17 cellular contexts compared by ENCODE assay signal in genomic region chr12:554001-554285, GRCh38.
A peak's percentile ranks its signal among the peaks of the same experiment; 100 is the strongest.
DNase-seq lines count a peak whose midpoint lies in the region; ATAC-seq, FAIRE-seq and TF ChIP-seq lines count a peak whose summit lies in the region.
"Had no signal": no experiment of that assay in that cellular context is flagged by ENCODE, and none has a peak within 500 bp of the region (broad histone marks: within the 10 kb centered on the region; RNA-seq: fewer than 3 reads in every experiment).

No MANE protein-coding gene starts in this region.

- no peak for TF ChIP-seq POLR2A in GM12878 (IDR thresholded peaks at IDR 0.05; ENCODE audit: low read depth, low read length)

- no peaks in the 10 kb centered on the region for H3K4me1 ChIP-seq in GM12878 (ENCODE audit: control insufficient read depth, insufficient read depth, low read length)
- H3K4me1 ChIP-seq: foreskin keratinocyte, upper lobe of right lung had no signal

- no peaks in the 10 kb centered on the region for H3K9me3 ChIP-seq in GM12878 (replicated peaks; ENCODE audit: control insufficient read depth, insufficient read depth, low read length)
- H3K9me3 ChIP-seq: upper lobe of right lung had no signal

- no peaks in the 10 kb centered on the region for H3K9me3 Mint-ChIP-seq in activated naive CD8-positive, alpha-beta T cell treated with anti-CD3 and anti-CD28 coated beads, Interleukin-2, amount 10 ng/mL, durations not matched to agents 7 days and 5 days
- no peaks in the 10 kb centered on the region for H3K9me3 Mint-ChIP-seq in activated naive CD8-positive, alpha-beta T cell treated with anti-CD3 and anti-CD28 coated beads, Interleukin-2, amount 50 U/mL, for 24 hours
- H3K9me3 Mint-ChIP-seq in stimulated activated naive CD8-positive, alpha-beta T cell treated with anti-CD3 and anti-CD28 coated beads, Interleukin-15, amount 100 ng/mL, for 72 hours, result no peaks in the 10 kb centered on the region
- H3K9me3 Mint-ChIP-seq: activated naive CD8-positive, alpha-beta T cell treated with anti-CD3 and anti-CD28 coated beads for 36 hours; neural crest cell had no signal

- peaks cover 2% of the 10 kb centered on the region for H3K36me3 ChIP-seq in GM06990 (ENCODE audit: control insufficient read depth, insufficient read depth, low read length)
- H3K36me3 ChIP-seq in GM12878 (ENCODE audit: control insufficient read depth in 2 of 2, insufficient read depth in 2 of 2, low read length in 1 of 2), result no peaks in the 10 kb centered on the region
- H3K36me3 ChIP-seq: upper lobe of right lung had no signal

- H3K4me1 Mint-ChIP-seq in activated naive CD8-positive, alpha-beta T cell treated with anti-CD3 and anti-CD28 coated beads, Interleukin-2, amount 10 ng/mL, durations not matched to agents 7 days and 5 days, result peaks cover 41% of the 10 kb centered on the region
- peaks cover 29% of the 10 kb centered on the region for H3K4me1 Mint-ChIP-seq in activated naive CD8-positive, alpha-beta T cell treated with anti-CD3 and anti-CD28 coated beads, Interleukin-2, amount 50 U/mL, for 24 hours
- H3K4me1 Mint-ChIP-seq in stimulated activated naive CD8-positive, alpha-beta T cell treated with anti-CD3 and anti-CD28 coated beads, Interleukin-15, amount 100 ng/mL, for 72 hours, result peaks cover 31% of the 10 kb centered on the region

- no TSS peak for BruUV-seq in GM12878 (replicated peaks; lab: Mats Ljungman, UMichigan)

- no peaks in the 10 kb centered on the region for H4K20me1 ChIP-seq in GM12878 (ENCODE audit: control insufficient read depth, insufficient read depth)

- peak overlapping the region; percentile 42 for H3K9ac ChIP-seq in GM12878 (ENCODE audit: control insufficient read depth, insufficient read depth, low read length)

- no peak for TF ChIP-seq EP300 in GM12878 (IDR thresholded peaks at IDR 0.05; ENCODE audit: borderline replicate concordance in 1 of 2, control insufficient read depth in 1 of 2, low read depth in 2 of 2, low read length in 2 of 2)

- POLR2A ChIA-PET in activated naive CD8-positive, alpha-beta T cell treated with anti-CD3 and anti-CD28 coated beads, Interleukin-2, amount 10 ng/mL, durations not matched to agents 7 days and 5 days (lab: Charles Lee), result interaction anchor here (1.0 to 1.3 kb wide), 3 partner anchors 10 to 437 kb away, joined by 4 to 6 read pairs (median 4); partner anchors contain the start of gene ERC1
- POLR2A ChIA-PET in GM12878 (lab: Charles Lee), result no interaction called here

- H2AFZ ChIP-seq in GM12878 (ENCODE audit: control insufficient read depth, low read depth, low read length), result peak overlapping the region; percentile 70; the same call in 1 of the 2 replicates

- SMC1A ChIA-PET in GM12878 (lab: Charles Lee; ENCODE audit: uncharacterized antibody, unreplicated experiment), result no interaction called here

- TF ChIP-seq RAD21 in GM12878 (IDR thresholded peaks at IDR 0.05; ENCODE audit: insufficient read depth, low read depth, low read length), result no peak

- H3K79me2 ChIP-seq in GM12878 (ENCODE audit: control insufficient read depth, insufficient read depth, low read length), result no peaks in the 10 kb centered on the region

- CTCF ChIA-PET in GM12878 (lab: Yijun Ruan, JAX), result interaction anchor here (0.8 to 1.8 kb wide), 2 partner anchors 16 to 101 kb away, joined by 5 to 8 read pairs; no protein-coding TSS in a partner anchor

- ATAC-seq in activated naive CD8-positive, alpha-beta T cell treated with anti-CD3 and anti-CD28 coated beads, Interleukin-2, amount 10 ng/mL, durations not matched to agents 7 days and 5 days (ENCODE audit: low read depth), result no peak
- ATAC-seq in activated naive CD8-positive, alpha-beta T cell treated with anti-CD3 and anti-CD28 coated beads, Interleukin-2, amount 50 U/mL, for 24 hours, result no peak
- no peak for ATAC-seq in GM12878
- no peak for ATAC-seq in stimulated activated naive CD8-positive, alpha-beta T cell treated with anti-CD3 and anti-CD28 coated beads, Interleukin-15, amount 100 ng/mL, for 72 hours
- ATAC-seq in GM19452 (IDR thresholded peaks at IDR 0.05; ENCODE audit: unreplicated experiment), result no peak
- ATAC-seq in HG02759 (IDR thresholded peaks at IDR 0.05; ENCODE audit: unreplicated experiment), result no peak
- ATAC-seq: foreskin keratinocyte had no signal

- intact Hi-C loops in GM12878 (cut with micrococcal nuclease; ENCODE audit: unreplicated experiment), result no loop called here

- RAD21 ChIA-PET in GM12878 (lab: Charles Lee; ENCODE audit: unreplicated experiment), result no interaction called here

- DNase-seq in activated naive CD8-positive, alpha-beta T cell treated with anti-CD3 and anti-CD28 coated beads, Interleukin-2, amount 10 ng/mL, durations not matched to agents 7 days and 5 days, result no peak
- no peak for DNase-seq in activated naive CD8-positive, alpha-beta T cell treated with anti-CD3 and anti-CD28 coated beads, Interleukin-2, amount 50 U/mL, for 24 hours
- no peak for DNase-seq in GM06990 (ENCODE audit: extremely low read depth, insufficient read length)
- no peak for DNase-seq in GM12878 (ENCODE audit: low read depth, low spot score)
- DNase-seq in stimulated activated naive CD8-positive, alpha-beta T cell treated with anti-CD3 and anti-CD28 coated beads, Interleukin-15, amount 100 ng/mL, for 72 hours, result no peak
- DNase-seq: activated CD4-positive, CD25-positive, alpha-beta regulatory T cell; foreskin keratinocyte; KBM-7; NCI-H1105 treated with DMSO at 0.1 percent for 48 hours; NCI-H524; SHP77 treated with DMSO at 0.1 percent for 48 hours; upper lobe of right lung had no signal

- no peaks in the 10 kb centered on the region for H3K27me3 Mint-ChIP-seq in activated naive CD8-positive, alpha-beta T cell treated with anti-CD3 and anti-CD28 coated beads, Interleukin-2, amount 10 ng/mL, durations not matched to agents 7 days and 5 days
- no peaks in the 10 kb centered on the region for H3K27me3 Mint-ChIP-seq in activated naive CD8-positive, alpha-beta T cell treated with anti-CD3 and anti-CD28 coated beads, Interleukin-2, amount 50 U/mL, for 24 hours
- no peaks in the 10 kb centered on the region for H3K27me3 Mint-ChIP-seq in stimulated activated naive CD8-positive, alpha-beta T cell treated with anti-CD3 and anti-CD28 coated beads, Interleukin-15, amount 100 ng/mL, for 72 hours
- H3K27me3 Mint-ChIP-seq: activated naive CD8-positive, alpha-beta T cell treated with anti-CD3 and anti-CD28 coated beads for 36 hours had no signal

- peak overlapping the region; percentile 31 for H3K4me2 ChIP-seq in GM12878 (ENCODE audit: control insufficient read depth, insufficient read depth)

- H3K27me3 ChIP-seq in GM06990 (replicated peaks; ENCODE audit: control insufficient read depth, insufficient read depth, low read length) (no peaks in the 10 kb centered on the region; the same call in none of the 2 replicates), GM12878 (replicated peaks in 1 of 2; ENCODE audit: control insufficient read depth in 2 of 2, insufficient read depth in 2 of 2, low read length in 1 of 2) (peaks cover 0 to 3% of the 10 kb centered on the region in 2 experiments; a peak in 1 of 4 replicates)
- H3K27me3 ChIP-seq: foreskin keratinocyte, upper lobe of right lung had no signal

- peak overlapping the region; percentile 84 for H3K4me3 Mint-ChIP-seq in activated naive CD8-positive, alpha-beta T cell treated with anti-CD3 and anti-CD28 coated beads, Interleukin-2, amount 10 ng/mL, durations not matched to agents 7 days and 5 days
- H3K4me3 Mint-ChIP-seq in activated naive CD8-positive, alpha-beta T cell treated with anti-CD3 and anti-CD28 coated beads, Interleukin-2, amount 50 U/mL, for 24 hours, result no peak overlapping the region
- H3K4me3 Mint-ChIP-seq in stimulated activated naive CD8-positive, alpha-beta T cell treated with anti-CD3 and anti-CD28 coated beads, Interleukin-15, amount 100 ng/mL, for 72 hours, result peak overlapping the region; percentile 55 to 86
- H3K4me3 Mint-ChIP-seq: neural crest cell had no signal

- FAIRE-seq in GM12878 (lab: Jason Lieb, UNC), result no peak

- in situ Hi-C loops in GM12878 (cut with MboI), result loop anchor here (5.0 kb wide), 1 partner anchor 97 kb away; the partner anchor contains the start of gene B4GALNT3

- H3K27ac ChIP-seq in GM12878 (ENCODE audit: control insufficient read depth, insufficient read depth), result 0 out of 2 replicates have a peak overlapping the region, but pooled peaks have one; percentile 1
- H3K27ac ChIP-seq: epithelial cell of prostate, foreskin keratinocyte, upper lobe of right lung had no signal

- WGBS in GM12878 (ENCODE audit: insufficient coverage, insufficient replicate concordance, low lambda C conversion rate, missing lambda C conversion rate), result 40% methylated on average over 7 of the region's 8 CpGs

- peak overlapping the region; percentile 91 for H3K27ac Mint-ChIP-seq in activated naive CD8-positive, alpha-beta T cell treated with anti-CD3 and anti-CD28 coated beads, Interleukin-2, amount 10 ng/mL, durations not matched to agents 7 days and 5 days
- H3K27ac Mint-ChIP-seq in activated naive CD8-positive, alpha-beta T cell treated with anti-CD3 and anti-CD28 coated beads, Interleukin-2, amount 50 U/mL, for 24 hours, result no peak overlapping the region
- H3K27ac Mint-ChIP-seq in stimulated activated naive CD8-positive, alpha-beta T cell treated with anti-CD3 and anti-CD28 coated beads, Interleukin-15, amount 100 ng/mL, for 72 hours, result peak overlapping the region in 1 of 2 donors; percentile 96

- H3K36me3 Mint-ChIP-seq in activated naive CD8-positive, alpha-beta T cell treated with anti-CD3 and anti-CD28 coated beads, Interleukin-2, amount 10 ng/mL, durations not matched to agents 7 days and 5 days, result peaks cover 13% of the 10 kb centered on the region
- H3K36me3 Mint-ChIP-seq in activated naive CD8-positive, alpha-beta T cell treated with anti-CD3 and anti-CD28 coated beads, Interleukin-2, amount 50 U/mL, for 24 hours (ENCODE audit: low read depth), result no peaks in the 10 kb centered on the region
- H3K36me3 Mint-ChIP-seq: activated naive CD8-positive, alpha-beta T cell treated with anti-CD3 and anti-CD28 coated beads for 36 hours had no signal

- H3K4me3 ChIP-seq in GM06990 (replicated peaks; ENCODE audit: low read depth, low read length) (peak overlapping the region; percentile 61), GM12878 (peak overlapping the region; percentile 48; the same call in 1 of the 2 replicates)

- TF ChIP-seq CTCF in GM06990 (IDR thresholded peaks at IDR 0.05; ENCODE audit: insufficient read depth, low read length, poor library complexity, severe bottlenecking) (no peak), GM12878 (IDR thresholded peaks at IDR 0.05 in 2 of 3, conservative IDR thresholded peaks at IDR 0.05 in 1 of 3; ENCODE audit: control insufficient read depth in 2 of 3, extremely low read depth in 1 of 3, insufficient read depth in 1 of 3, low read depth in 3 of 3, low read length in 3 of 3) (no peak)

TF ChIP-seq in GM12878, 131 proteins besides CTCF, POLR2A, EP300 and RAD21 (continues in another document):
- no peak for TF ChIP-seq WRNIP1 (IDR thresholded peaks at IDR 0.05; ENCODE audit: borderline replicate concordance, low read depth, low read length)
- TF ChIP-seq JUNB (IDR thresholded peaks at IDR 0.05), result no peak
